14 cellular contexts compared by ENCODE assay signal in the genomic region with DNA sequence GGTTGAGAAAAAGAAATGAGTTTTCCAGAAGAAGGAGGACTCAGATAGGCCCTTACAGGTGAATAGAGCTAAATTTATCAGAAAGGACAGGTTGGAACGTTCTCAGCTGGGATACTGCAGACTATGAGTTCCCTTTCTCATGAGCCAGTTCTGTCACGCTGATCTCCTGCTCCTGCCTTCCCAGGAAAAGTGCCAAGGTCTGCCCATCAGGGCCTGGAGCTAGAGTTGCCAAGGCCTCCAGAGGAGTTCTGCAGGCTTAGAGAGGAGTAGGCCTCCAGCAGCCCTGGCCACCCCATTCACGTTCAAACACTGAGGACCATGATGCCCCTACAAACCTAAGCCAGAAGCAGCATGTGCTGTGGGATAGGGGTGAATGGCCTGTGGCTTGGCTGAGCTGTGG.
DNase-seq lines count a peak whose midpoint lies in the region; ATAC-seq and TF ChIP-seq lines count a peak whose summit lies in the region.
"Had no signal": no experiment of that assay in that cellular context is flagged by ENCODE, and none has a peak within 500 bp of the region (broad histone marks: within the 10 kb centered on the region; RNA-seq: fewer than 3 reads in every experiment).

No MANE protein-coding gene starts in this region.

- H3K27ac ChIP-seq in right cardiac atrium (ENCODE audit: low read length) (no peak overlapping the region), left ventricle myocardium inferior (replicated peaks) (no peak overlapping the region)

- H3K9me3 ChIP-seq in right cardiac atrium (ENCODE audit: control insufficient read depth, low read length) (no peaks in the 10 kb centered on the region), left ventricle myocardium inferior (replicated peaks) (no peaks in the 10 kb centered on the region), T-helper 17 cell (ENCODE audit: control insufficient read depth, low read length, poor library complexity, severe bottlenecking) (no peaks in the 10 kb centered on the region)

- H3K4me1 Mint-ChIP-seq in neural crest cell (peaks cover 18% of the 10 kb centered on the region), T-helper 17 cell (no peaks in the 10 kb centered on the region)
- H3K4me1 Mint-ChIP-seq: B cell had no signal

- intact Hi-C loops in cardiac septum (cut with DNase I) (no loop called here), right cardiac atrium (cut with DNase I) (no loop called here), left ventricle myocardium inferior (cut with micrococcal nuclease) (no loop called here)

- WGBS in right cardiac atrium, result 59% methylated on average over 3 of the region's 3 CpGs

- ATAC-seq in right cardiac atrium (no peak), T-helper 17 cell (no peak)

- DNase-seq in cardiac septum (ENCODE audit: low spot score) (peak; percentile 74), right cardiac atrium (no peak), left ventricle myocardium inferior (peak; percentile 23), neural crest cell (ENCODE audit: low read depth, low spot score) (no peak), ACHN (no peak), globus pallidus (ENCODE audit: low spot score) (no peak), T-helper 17 cell (no peak)
- DNase-seq: CD4-positive, alpha-beta T cell; DMS79 treated with DMSO at 0.1 percent for 48 hours; EL; GDM1; GOT3; H9 had no signal

- H3K27ac Mint-ChIP-seq in neural crest cell (ENCODE audit: unreplicated experiment) (peak overlapping the region; percentile 62), T-helper 17 cell (no peak overlapping the region)
- H3K27ac Mint-ChIP-seq: B cell; CD4-positive, alpha-beta T cell had no signal

- no peaks in the 10 kb centered on the region for H3K27me3 ChIP-seq in right cardiac atrium (ENCODE audit: control insufficient read depth, insufficient read depth)
- H3K27me3 ChIP-seq in left ventricle myocardium inferior (ENCODE audit: low read depth), result no peaks in the 10 kb centered on the region

- H3K36me3 Mint-ChIP-seq in neural crest cell (ENCODE audit: low read depth) (no peaks in the 10 kb centered on the region), T-helper 17 cell (ENCODE audit: low read depth) (no peaks in the 10 kb centered on the region)

- no peaks in the 10 kb centered on the region for H3K4me1 ChIP-seq in right cardiac atrium (ENCODE audit: control insufficient read depth, insufficient read depth, low read length)
- H3K4me1 ChIP-seq in left ventricle myocardium inferior, result peaks cover 10% of the 10 kb centered on the region

- H3K4me3 Mint-ChIP-seq in neural crest cell (no peak overlapping the region), T-helper 17 cell (no peak overlapping the region)
- H3K4me3 Mint-ChIP-seq: B cell; CD4-positive, alpha-beta T cell; H9 had no signal

- TF ChIP-seq CTCF in left ventricle myocardium inferior (IDR thresholded peaks at IDR 0.05; ENCODE audit: borderline replicate concordance) (no peak), neural crest cell (conservative IDR thresholded peaks at IDR 0.05) (no peak)

- H3K9me3 Mint-ChIP-seq in neural crest cell, result no peaks in the 10 kb centered on the region
- H3K9me3 Mint-ChIP-seq: CD4-positive, alpha-beta T cell; H9 had no signal

- H3K36me3 ChIP-seq in left ventricle myocardium inferior, result no peaks in the 10 kb centered on the region

- H3K4me3 ChIP-seq in right cardiac atrium (ENCODE audit: low read length), result no peak overlapping the region
- no peak overlapping the region for H3K4me3 ChIP-seq in left ventricle myocardium inferior

- H3K27me3 Mint-ChIP-seq in neural crest cell (ENCODE audit: low read depth), result no peaks in the 10 kb centered on the region
- H3K27me3 Mint-ChIP-seq in T-helper 17 cell, result peaks cover 14% of the 10 kb centered on the region

- in situ Hi-C loops in ACHN (cut with HindIII; ENCODE audit: low pct_ligation_motif_present, low pct_unique_long_range_greater_than_20kb, low sequenced_read_pairs), result no loop called here

Comparison
In these comparisons a context has a peak if more than half of its experiments do, and no peak if none do; other contexts are left out.
1. DNase-seq: peak in cardiac septum (single experiment) and left ventricle myocardium inferior (single experiment); none in right cardiac atrium (0 of 3), neural crest cell (single experiment), ACHN (single experiment), globus pallidus (single experiment) and T-helper 17 cell (0 of 3).